In the genomic region with DNA sequence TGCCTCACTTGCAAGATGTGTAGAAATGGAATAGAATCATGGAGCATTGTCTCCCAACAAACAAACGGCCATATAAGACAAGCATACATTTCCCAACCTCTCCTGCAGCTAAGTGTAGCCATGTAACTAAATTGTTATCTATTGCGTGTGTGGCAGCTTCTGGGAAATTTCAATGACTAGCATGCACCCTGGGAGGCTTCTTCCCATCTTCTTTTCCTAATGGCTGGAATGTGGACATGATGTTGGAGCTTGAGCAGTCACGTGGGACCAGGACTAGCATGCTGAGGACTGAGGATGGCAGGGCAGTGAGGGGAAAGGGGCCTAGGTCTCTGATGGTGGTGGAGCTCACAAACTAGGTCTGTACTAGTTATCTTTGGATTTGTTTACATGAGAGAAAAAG, we compare ENCODE assay signal across 19 cellular contexts. TPM values are rescaled to one million over a fixed set of nuclear protein-coding genes. Genes with fewer than 3 reads are reported as not detected.
A peak's percentile ranks its signal among the peaks of the same experiment; 100 is the strongest.
DNase-seq lines count a peak whose midpoint lies in the region; ATAC-seq, FAIRE-seq and TF ChIP-seq lines count a peak whose summit lies in the region.
"Had no signal": no experiment of that assay in that cellular context is flagged by ENCODE, and none has a peak within 500 bp of the region (broad histone marks: within the 10 kb centered on the region; RNA-seq: fewer than 3 reads in every experiment).

No MANE protein-coding gene starts in this region.

- no peaks in the 10 kb centered on the region for H3K79me2 ChIP-seq in K562 (ENCODE audit: control insufficient read depth, insufficient read depth, low read length)

- H3K27ac Mint-ChIP-seq in CD4-positive, alpha-beta T cell, result no peak overlapping the region
- H3K27ac Mint-ChIP-seq: activated naive CD4-positive, alpha-beta T cell treated with anti-CD3 and anti-CD28 coated beads, Interleukin-2, amount 50 U/mL, for 24 hours; IgD-negative memory B cell had no signal

- no peak for TF ChIP-seq CTCF in AG10803 (conservative IDR thresholded peaks at IDR 0.05; ENCODE audit: low read length)
- no peak for TF ChIP-seq CTCF in K562 (IDR thresholded peaks at IDR 0.05 in 2 of 3, conservative IDR thresholded peaks at IDR 0.05 in 1 of 3; ENCODE audit: insufficient read depth in 2 of 3, low read depth in 1 of 3, low read length in 3 of 3)
- TF ChIP-seq CTCF in upper lobe of left lung (IDR thresholded peaks at IDR 0.05), result no peak
- no peak for TF ChIP-seq CTCF in CD4-positive, alpha-beta T cell (IDR thresholded peaks at IDR 0.05)

- no peaks in the 10 kb centered on the region for H4K20me1 ChIP-seq in K562 (replicated peaks; ENCODE audit: control insufficient read depth, insufficient read depth, low read length)

- no peak for TF ChIP-seq EP300 in K562 (IDR thresholded peaks at IDR 0.05; ENCODE audit: low read length)
- no peak for TF ChIP-seq EP300 in upper lobe of left lung (IDR thresholded peaks at IDR 0.05)

- H3K9me1 ChIP-seq in K562 (ENCODE audit: control insufficient read depth, insufficient read depth, low read length), result no peaks in the 10 kb centered on the region

- TF ChIP-seq POLR2A in K562 (conservative IDR thresholded peaks at IDR 0.05), result no peak
- no peak for TF ChIP-seq POLR2A in upper lobe of left lung (IDR thresholded peaks at IDR 0.05)

- H3K4me1 ChIP-seq in K562 (replicated peaks in 1 of 2; ENCODE audit: control insufficient read depth in 2 of 2, insufficient read depth in 2 of 2, low read length in 2 of 2), result peaks cover 0 to 14% of the 10 kb centered on the region in 2 experiments; a peak in 2 of 5 replicates
- peaks cover 8 to 14% of the 10 kb centered on the region in 2 donors for H3K4me1 ChIP-seq in mucosa of rectum (ENCODE audit: control insufficient read depth in 2 of 2, insufficient read depth in 2 of 2, low read length in 2 of 2)
- peaks cover 48% of the 10 kb centered on the region for H3K4me1 ChIP-seq in stomach smooth muscle (ENCODE audit: control insufficient read depth, insufficient read depth, low read length)
- H3K4me1 ChIP-seq in upper lobe of left lung, result peaks cover 13 to 18% (median 15%) of the 10 kb centered on the region in 4 donors

- H3K4me2 ChIP-seq in K562 (ENCODE audit: insufficient read depth, low read length), result no peak overlapping the region

- H3K4me3 Mint-ChIP-seq in CD4-positive, alpha-beta T cell, result no peak overlapping the region
- H3K4me3 Mint-ChIP-seq: activated naive CD4-positive, alpha-beta T cell treated with anti-CD3 and anti-CD28 coated beads, Interleukin-2, amount 50 U/mL, for 24 hours; CD8-positive, alpha-beta memory T cell; IgD-negative memory B cell had no signal

- H3K36me3 ChIP-seq in K562 (ENCODE audit: control insufficient read depth, insufficient read depth, low read length), result no peaks in the 10 kb centered on the region
- H3K36me3 ChIP-seq in mucosa of rectum (ENCODE audit: control insufficient read depth in 2 of 2, insufficient read depth in 2 of 2, low read length in 2 of 2), result no peaks in the 10 kb centered on the region
- no peaks in the 10 kb centered on the region for H3K36me3 ChIP-seq in stomach smooth muscle (ENCODE audit: control insufficient read depth in 2 of 2, insufficient read depth in 2 of 2, low read length in 2 of 2)
- H3K36me3 ChIP-seq in upper lobe of left lung, result no peaks in the 10 kb centered on the region

- no peak for ATAC-seq in K562
- no peak for ATAC-seq in upper lobe of left lung (ENCODE audit: low FRiP score in 2 of 2)
- ATAC-seq in CD4-positive, alpha-beta T cell (ENCODE audit: poor library complexity), result no peak
- ATAC-seq: PC-3, SK-N-SH treated with all-trans-retinoic acid at 6 μM for 48 hours had no signal

- in situ Hi-C loops in K562 (cut with MboI), result no loop called here

- H3K4me3 ChIP-seq in AG10803 (ENCODE audit: low read length), result no peak overlapping the region
- H3K4me3 ChIP-seq in K562, result no peak overlapping the region
- no peak overlapping the region for H3K4me3 ChIP-seq in mucosa of rectum (ENCODE audit: low read length in 2 of 2)
- H3K4me3 ChIP-seq in stomach smooth muscle (ENCODE audit: low read length in 2 of 2), result no peak overlapping the region
- no peak overlapping the region for H3K4me3 ChIP-seq in upper lobe of left lung
- H3K4me3 ChIP-seq: testis had no signal

- no TSS peak for BruUV-seq in K562 (replicated peaks; lab: Mats Ljungman, UMichigan)

- H3K9ac ChIP-seq in K562 (ENCODE audit: insufficient read depth in 1 of 2, low read depth in 2 of 2, low read length in 2 of 2) (no peak overlapping the region), mucosa of rectum (ENCODE audit: low read depth in 1 of 2, low read length in 2 of 2) (no peak overlapping the region), stomach smooth muscle (ENCODE audit: low read length in 2 of 2) (no peak overlapping the region)

- 35% methylated on average over 3 of the region's 3 CpGs for WGBS in K562 (ENCODE audit: insufficient coverage, low coverage, missing lambda C conversion rate)
- 78 to 82% methylated on average over 3 of the region's 3 CpGs for WGBS in upper lobe of left lung, 2 donors

- H3K27ac ChIP-seq in K562 (ENCODE audit: extremely low read depth, low read depth, low read length) (no peak overlapping the region), mucosa of rectum (ENCODE audit: low read depth in 2 of 2, low read length in 2 of 2) (peak overlapping the region; percentile 40 to 71), stomach smooth muscle (ENCODE audit: low read length) (peak overlapping the region; percentile 90), upper lobe of left lung (peak overlapping the region in 2 of 4 donors; percentile 32 to 70)
- no peak overlapping the region for H3K27ac ChIP-seq in CD4-positive, alpha-beta T cell (ENCODE audit: low read depth, low read length)
- H3K27ac ChIP-seq: testis had no signal

- H3K27me3 Mint-ChIP-seq in CD4-positive, alpha-beta T cell, result peaks cover 29% of the 10 kb centered on the region
- H3K27me3 Mint-ChIP-seq: activated naive CD4-positive, alpha-beta T cell treated with anti-CD3 and anti-CD28 coated beads, Interleukin-2, amount 50 U/mL, for 24 hours had no signal

- H3K9me3 Mint-ChIP-seq in CD4-positive, alpha-beta T cell, result no peaks in the 10 kb centered on the region
- H3K9me3 Mint-ChIP-seq: activated naive CD4-positive, alpha-beta T cell treated with anti-CD3 and anti-CD28 coated beads, Interleukin-2, amount 50 U/mL, for 24 hours; CD8-positive, alpha-beta memory T cell; IgD-negative memory B cell had no signal

- no peaks in the 10 kb centered on the region for H3K27me3 ChIP-seq in K562 (ENCODE audit: control insufficient read depth in 2 of 2, insufficient read depth in 2 of 2, low read length in 2 of 2)
- no peaks in the 10 kb centered on the region for H3K27me3 ChIP-seq in mucosa of rectum (ENCODE audit: control insufficient read depth in 2 of 2, insufficient read depth in 2 of 2, low read length in 2 of 2)
- H3K27me3 ChIP-seq in stomach smooth muscle (ENCODE audit: control insufficient read depth in 1 of 2, insufficient read depth in 2 of 2, low read length in 2 of 2), result no peaks in the 10 kb centered on the region
- no peaks in the 10 kb centered on the region for H3K27me3 ChIP-seq in upper lobe of left lung
- no peaks in the 10 kb centered on the region for H3K27me3 ChIP-seq in CD4-positive, alpha-beta T cell (ENCODE audit: control insufficient read depth, insufficient read depth, low read length)
- H3K27me3 ChIP-seq: testis had no signal

- H3K36me3 Mint-ChIP-seq in CD4-positive, alpha-beta T cell (ENCODE audit: low read depth), result no peaks in the 10 kb centered on the region
- H3K36me3 Mint-ChIP-seq: activated naive CD4-positive, alpha-beta T cell treated with anti-CD3 and anti-CD28 coated beads, Interleukin-2, amount 50 U/mL, for 24 hours; CD8-positive, alpha-beta memory T cell had no signal

- peaks cover 9% of the 10 kb centered on the region for H3K4me1 Mint-ChIP-seq in CD4-positive, alpha-beta T cell (ENCODE audit: low read depth)

- FAIRE-seq in K562 (lab: Jason Lieb, UNC), result no peak
- FAIRE-seq: bronchial epithelial cell had no signal

- intact Hi-C loops in K562 (cut with micrococcal nuclease), result no loop called here
- intact Hi-C loops in CD4-positive, alpha-beta T cell (cut with DNase I, micrococcal nuclease), result no loop called here

- DNase-seq in AG10803 (ENCODE audit: low read depth) (peak; percentile 60), K562 (ENCODE audit: extremely low read depth in 1 of 4, low spot score in 3 of 4) (no peak), DMS 273 treated with DMSO at 0.1 percent for 48 hours (lab: John Stamatoyannopoulos, UW) (no peak), upper lobe of left lung (no peak)
- DNase-seq in stimulated activated CD4-positive, alpha-beta T cell treated with anti-CD3 and anti-CD28 coated beads, Interleukin-2, amount 100 ng/mL, for 24 hours, result no peak
- DNase-seq in CD4-positive, alpha-beta T cell, result no peak
- DNase-seq: activated CD4-positive, alpha-beta T cell treated with anti-CD3 and anti-CD28 coated beads, Interleukin-2, amount 50 U/mL, for 1 hour; activated T-cell treated with anti-CD3 and anti-CD28 coated beads, Interleukin-2, amount 50 U/mL, for 1 hour; CD8-positive, alpha-beta memory T cell; EL; NCI-H2081 treated with DMSO at 0.1 percent for 48 hours; PC-3; testis had no signal

- CTCF ChIA-PET in K562 (lab: Yijun Ruan, JAX; ENCODE audit: low intra/inter-chr PET ratio), result no interaction called here
- CTCF ChIA-PET in CD4-positive, alpha-beta T cell (lab: Charles Lee), result no interaction called here

- H2AFZ ChIP-seq in K562 (ENCODE audit: low read depth, low read length), result peak overlapping the region; percentile 28; the same call in 1 of the 2 replicates

- H3K9me3 ChIP-seq in K562 (replicated peaks; ENCODE audit: control insufficient read depth, insufficient read depth, low read depth, low read length), result no peaks in the 10 kb centered on the region
- no peaks in the 10 kb centered on the region for H3K9me3 ChIP-seq in mucosa of rectum (ENCODE audit: control insufficient read depth in 2 of 2, low read length in 2 of 2)
- H3K9me3 ChIP-seq in stomach smooth muscle (ENCODE audit: control insufficient read depth in 2 of 2, low read length in 2 of 2), result no peaks in the 10 kb centered on the region
- no peaks in the 10 kb centered on the region for H3K9me3 ChIP-seq in upper lobe of left lung
- H3K9me3 ChIP-seq in CD4-positive, alpha-beta T cell (ENCODE audit: control insufficient read depth, low read length), result no peaks in the 10 kb centered on the region
- H3K9me3 ChIP-seq: testis had no signal

- no peak for TF ChIP-seq RAD21 in K562 (CRISPR knock-in tag; conservative IDR thresholded peaks at IDR 0.05 in 1 of 2, IDR thresholded peaks at IDR 0.05 in 1 of 2)

- POLR2A ChIA-PET in K562 (lab: Yijun Ruan, JAX), result interaction anchor here (1.4 to 2.3 kb wide), 3 partner anchors 8 to 26 kb away, joined by 4 to 9 read pairs (median 7); no protein-coding TSS in a partner anchor
- POLR2A ChIA-PET in CD4-positive, alpha-beta T cell (lab: Charles Lee), result no interaction called here

RNA-seq across cellular contexts. Expression of a gene that starts 21.7 kb away (rescaled TPM):
- total RNA-seq in K562 (2011; cell fraction: chromatin; rRNA removed; ENCODE audit: low replicate concordance), result 89.2 and 157 TPM in 2 replicates
- 72.6 and 88.1 TPM in 2 replicates for total RNA-seq in K562 (2011; cell fraction: nucleolus; rRNA removed)
- total RNA-seq in K562 (2011; cell fraction: nucleoplasm; rRNA removed), result 93.3 and 110 TPM in 2 replicates
- 42.0 and 60.5 TPM in 2 replicates for total RNA-seq in K562 (2014; rRNA removed)
- total RNA-seq in K562 (2014; rRNA removed; fragmentation: Illumina TruSeq; extraction: Trizol), result 46.6 and 47.7 TPM in 2 replicates
- 39.8 and 40.2 TPM in 2 replicates for total RNA-seq in K562 (2015; rRNA removed; fragmentation: Illumina TruSeq; extraction: Trizol)
- 93.7 and 108 TPM in 2 replicates for total RNA-seq in K562 (2021)
- 87.2 and 94.7 TPM in 2 replicates for polyA plus RNA-seq in K562 (2011; rRNA removed)
- 115 and 117 TPM in 2 replicates for polyA plus RNA-seq in K562 (2011; cell fraction: cytosol; rRNA removed)
- 128 and 133 TPM in 2 replicates for polyA plus RNA-seq in K562 (2011; cell fraction: nucleus; rRNA removed)
- 83.4 and 116 TPM in 2 replicates for polyA plus RNA-seq in K562 (2012)
- 86.4 and 89.3 TPM in 2 replicates for polyA plus RNA-seq in K562 (2014; fragmentation: Illumina TruSeq; extraction: Trizol)
- 10 to 100 TPM; 20.4 to 24.1 TPM for polyA plus RNA-seq in K562 (2014; fragmentation: Nextera tagmentation; extraction: Ambion mirVana)
- polyA plus RNA-seq in K562 (2014; rRNA removed), result 62.5 and 64.5 TPM in 2 replicates
- polyA minus RNA-seq in K562 (2011; rRNA and poly(A)+ RNA removed), result 102 and 145 TPM in 2 replicates
- polyA minus RNA-seq in K562 (2011; cell fraction: cytosol; rRNA and poly(A)+ RNA removed), result 85.8 and 88.5 TPM in 2 replicates
- 40.9 and 69.2 TPM in 2 replicates for polyA minus RNA-seq in K562 (2011; cell fraction: nucleus; rRNA and poly(A)+ RNA removed)
- 100 to 1,000 TPM; 153 to 226 (median 175) TPM for total RNA-seq in upper lobe of left lung
- 10 to 100 TPM; 86.2 to 86.4 TPM for total RNA-seq in CD4-positive, alpha-beta T cell

RNA-seq across cellular contexts. Expression of a gene that starts 49.7 kb away (rescaled TPM):
- total RNA-seq in K562 (2011; cell fraction: chromatin; rRNA removed; ENCODE audit: low replicate concordance), result 1.2 and 1.3 TPM in 2 replicates
- 0.39 and 0.83 TPM in 2 replicates for total RNA-seq in K562 (2011; cell fraction: nucleolus; rRNA removed)
- 1.1 and 1.5 TPM in 2 replicates for total RNA-seq in K562 (2011; cell fraction: nucleoplasm; rRNA removed)
- total RNA-seq in K562 (2014; rRNA removed) (0.05 and 0.24 TPM in 2 replicates), K562 (2014; rRNA removed; fragmentation: Illumina TruSeq; extraction: Trizol) (0.16 and 0.22 TPM in 2 replicates), K562 (2015; rRNA removed; fragmentation: Illumina TruSeq; extraction: Trizol) (0.25 and 0.34 TPM in 2 replicates), K562 (2021) (0.27 and 0.33 TPM in 2 replicates), upper lobe of left lung (10 to 100 TPM in 3 of 6 donors, 1 to 10 TPM in 3; 4.9 to 57.6 (median 8.7) TPM)
- polyA plus RNA-seq in K562 (2011; rRNA removed) (0.17 and 0.24 TPM in 2 replicates), K562 (2014; fragmentation: Illumina TruSeq; extraction: Trizol) (0.39 TPM in 2 replicates), K562 (2014; fragmentation: Nextera tagmentation; extraction: Ambion mirVana) (under 1 TPM; 0.24 to 0.36 TPM), K562 (2014; rRNA removed) (1.5 TPM in 1 of 2 replicates, not detected in the other)
- 0.10 and 0.18 TPM in 2 replicates for polyA plus RNA-seq in K562 (2011; cell fraction: cytosol; rRNA removed)
- 0.55 and 0.97 TPM in 2 replicates for polyA plus RNA-seq in K562 (2011; cell fraction: nucleus; rRNA removed)
- polyA plus RNA-seq in K562 (2012), result 0.73 and 2.2 TPM in 2 replicates
- 0.18 and 0.27 TPM in 2 replicates for polyA minus RNA-seq in K562 (2011; rRNA and poly(A)+ RNA removed)
- not detected in 2 replicates for polyA minus RNA-seq in K562 (2011; cell fraction: cytosol; rRNA and poly(A)+ RNA removed)
- 0.27 and 0.89 TPM in 2 replicates for polyA minus RNA-seq in K562 (2011; cell fraction: nucleus; rRNA and poly(A)+ RNA removed)
- total RNA-seq in CD4-positive, alpha-beta T cell, result 1 to 10 TPM in 1 of 2 experiments, under 1 TPM in 1; 0.60 to 1.2 TPM

Comparison
In these comparisons a context has a peak if more than half of its experiments do, and no peak if none do; other contexts are left out.
1. H3K27ac ChIP-seq: peak in mucosa of rectum (2 of 2) and stomach smooth muscle (single experiment); none in K562 (single experiment) and CD4-positive, alpha-beta T cell (single experiment).